Comparison of ENCODE assay signal across 1 cellular context in the genomic region with DNA sequence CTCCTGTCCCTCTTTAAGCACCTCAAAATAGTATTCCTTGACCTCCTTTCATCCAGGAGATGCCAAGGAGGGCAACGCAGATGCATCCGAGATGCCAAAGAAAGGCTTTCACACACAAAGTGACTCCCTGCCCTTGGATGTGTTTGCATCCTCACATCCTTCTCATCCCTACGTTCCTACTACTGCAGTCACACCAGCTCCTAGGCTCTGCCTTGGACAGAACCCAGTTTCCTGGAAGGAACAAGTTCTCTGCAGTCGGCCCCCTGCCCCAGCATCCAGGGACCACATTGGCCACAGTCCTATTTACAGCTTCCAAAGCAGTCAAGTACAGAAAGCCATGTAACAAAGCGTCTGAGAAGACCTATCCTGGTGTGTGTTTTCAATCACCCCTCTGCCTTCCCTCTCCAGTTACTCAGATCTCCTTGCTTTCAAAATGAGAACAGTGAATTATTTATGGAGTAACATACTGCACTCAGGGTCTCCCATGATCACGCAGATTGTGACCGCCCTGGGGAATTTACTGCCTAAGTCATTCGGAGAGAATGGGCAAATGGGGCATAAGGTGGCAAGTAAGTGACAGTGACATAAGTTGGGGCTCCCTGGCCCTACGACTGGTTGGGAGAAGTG.
TF ChIP-seq lines count a peak whose summit lies in the region.

No MANE protein-coding gene starts in this region.

TF ChIP-seq in HCT116, 20 proteins besides CTCF, POLR2A, EP300 and RAD21 (continued from another document):
- TF ChIP-seq, protein P1, sequence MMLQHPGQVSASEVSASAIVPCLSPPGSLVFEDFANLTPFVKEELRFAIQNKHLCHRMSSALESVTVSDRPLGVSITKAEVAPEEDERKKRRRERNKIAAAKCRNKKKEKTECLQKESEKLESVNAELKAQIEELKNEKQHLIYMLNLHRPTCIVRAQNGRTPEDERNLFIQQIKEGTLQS (IDR thresholded peaks at IDR 0.05): no peak
- TF ChIP-seq, protein P2, sequence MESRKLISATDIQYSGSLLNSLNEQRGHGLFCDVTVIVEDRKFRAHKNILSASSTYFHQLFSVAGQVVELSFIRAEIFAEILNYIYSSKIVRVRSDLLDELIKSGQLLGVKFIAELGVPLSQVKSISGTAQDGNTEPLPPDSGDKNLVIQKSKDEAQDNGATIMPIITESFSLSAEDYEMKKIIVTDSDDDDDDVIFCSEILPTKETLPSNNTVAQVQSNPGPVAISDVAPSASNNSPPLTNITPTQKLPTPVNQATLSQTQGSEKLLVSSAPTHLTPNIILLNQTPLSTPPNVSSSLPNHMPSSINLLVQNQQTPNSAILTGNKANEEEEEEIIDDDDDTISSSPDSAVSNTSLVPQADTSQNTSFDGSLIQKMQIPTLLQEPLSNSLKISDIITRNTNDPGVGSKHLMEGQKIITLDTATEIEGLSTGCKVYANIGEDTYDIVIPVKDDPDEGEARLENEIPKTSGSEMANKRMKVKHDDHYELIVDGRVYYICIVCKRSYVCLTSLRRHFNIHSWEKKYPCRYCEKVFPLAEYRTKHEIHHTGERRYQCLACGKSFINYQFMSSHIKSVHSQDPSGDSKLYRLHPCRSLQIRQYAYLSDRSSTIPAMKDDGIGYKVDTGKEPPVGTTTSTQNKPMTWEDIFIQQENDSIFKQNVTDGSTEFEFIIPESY (IDR thresholded peaks at IDR 0.05; ENCODE audit: extremely low read depth, insufficient replicate concordance, low read length): no peak
- no peak for TF ChIP-seq SIN3A (IDR thresholded peaks at IDR 0.05; ENCODE audit: low read depth)
- no peak for TF ChIP-seq ZNF274 (IDR thresholded peaks at IDR 0.05; ENCODE audit: low read depth, low read length)
- TF ChIP-seq SP1 (IDR thresholded peaks at IDR 0.05; ENCODE audit: low read depth): no peak
- TF ChIP-seq EZH2 (IDR thresholded peaks at IDR 0.05): no peak
- no peak for TF ChIP-seq ZFX (IDR thresholded peaks at IDR 0.05)
- no peak for TF ChIP-seq TCF7L2 (IDR thresholded peaks at IDR 0.05; ENCODE audit: borderline replicate concordance, extremely low read depth, insufficient read depth, insufficient read length)
- TF ChIP-seq JUND (IDR thresholded peaks at IDR 0.05): no peak
- TF ChIP-seq ELF1 (IDR thresholded peaks at IDR 0.05; ENCODE audit: borderline replicate concordance, low read depth): no peak
- no peak for TF ChIP-seq POLR2AphosphoS5 (IDR thresholded peaks at IDR 0.05; ENCODE audit: low read depth, low read length)
- no peak for TF ChIP-seq EZH2phosphoT487 (IDR thresholded peaks at IDR 0.05; ENCODE audit: borderline replicate concordance)
- no peak for TF ChIP-seq FOSL1 (IDR thresholded peaks at IDR 0.05; ENCODE audit: low read depth)
- no peak for TF ChIP-seq YY1 (IDR thresholded peaks at IDR 0.05; ENCODE audit: extremely low read depth, insufficient replicate concordance, low read depth, low read length)
- no peak for TF ChIP-seq CEBPB (IDR thresholded peaks at IDR 0.05; ENCODE audit: low read depth)
TF ChIP-seq in HCT116: peak in this region for 0.
